21 cellular contexts compared by ENCODE assay signal in genomic region chr1:226761322-226761721, GRCh38. TPM values are rescaled to one million over a fixed set of nuclear protein-coding genes. Genes with fewer than 3 reads are reported as not detected.
DNase-seq lines count a peak whose midpoint lies in the region; ATAC-seq and TF ChIP-seq lines count a peak whose summit lies in the region.
"Had no signal": no experiment of that assay in that cellular context is flagged by ENCODE, and none has a peak within 500 bp of the region (broad histone marks: within the 10 kb centered on the region; RNA-seq: fewer than 3 reads in every experiment).

No MANE protein-coding gene starts in this region.

- no peak overlapping the region for H3K27ac Mint-ChIP-seq in activated T-cell treated with anti-CD3 and anti-CD28 coated beads, Interleukin-2, amount 50 U/mL, for 24 hours
- no peak overlapping the region for H3K27ac Mint-ChIP-seq in activated T-helper 17 cell treated with anti-CD3 and anti-CD28 coated beads, Interleukin-2, amount 50 U/mL, for 72 hours
- H3K27ac Mint-ChIP-seq: CD4-positive, alpha-beta memory T cell; HFFc6 had no signal

- H3K4me1 Mint-ChIP-seq in activated T-cell treated with anti-CD3 and anti-CD28 coated beads, Interleukin-2, amount 50 U/mL, for 4 hours (ENCODE audit: low read depth): peaks cover 25% of the 10 kb centered on the region
- peaks cover 32% of the 10 kb centered on the region for H3K4me1 Mint-ChIP-seq in activated T-cell treated with anti-CD3 and anti-CD28 coated beads, Interleukin-2, amount 50 U/mL, for 24 hours (ENCODE audit: low read depth)
- H3K4me1 Mint-ChIP-seq in activated T-helper 17 cell treated with anti-CD3 and anti-CD28 coated beads, Interleukin-2, amount 50 U/mL, for 72 hours: peaks cover 15% of the 10 kb centered on the region

- H3K27me3 Mint-ChIP-seq in activated T-cell treated with anti-CD3 and anti-CD28 coated beads, Interleukin-2, amount 50 U/mL, for 4 hours (ENCODE audit: low read depth): peaks cover 4% of the 10 kb centered on the region
- no peaks in the 10 kb centered on the region for H3K27me3 Mint-ChIP-seq in activated T-cell treated with anti-CD3 and anti-CD28 coated beads, Interleukin-2, amount 50 U/mL, for 24 hours
- peaks cover 3% of the 10 kb centered on the region for H3K27me3 Mint-ChIP-seq in activated T-helper 17 cell treated with anti-CD3 and anti-CD28 coated beads, Interleukin-2, amount 50 U/mL, for 72 hours

- H3K27me3 ChIP-seq in foreskin keratinocyte: no peaks in the 10 kb centered on the region
- H3K27me3 ChIP-seq: BLaER1 had no signal

- peak; percentile 27 to 30 for ATAC-seq in activated T-cell treated with anti-CD3 and anti-CD28 coated beads, Interleukin-2, amount 50 U/mL, for 4 hours
- peak; percentile 70 for ATAC-seq in activated T-helper 17 cell treated with anti-CD3 and anti-CD28 coated beads, Interleukin-2, amount 50 U/mL, for 72 hours (replicated peaks)
- peak; percentile 41 for ATAC-seq in foreskin keratinocyte
- no peak for ATAC-seq in HG02981 (IDR thresholded peaks at IDR 0.05; ENCODE audit: unreplicated experiment)
- ATAC-seq in HG02623 (IDR thresholded peaks at IDR 0.05; ENCODE audit: unreplicated experiment): no peak
- ATAC-seq: GM12878, Panc1, Right ventricle myocardium inferior had no signal

- H3K9me3 Mint-ChIP-seq in activated T-cell treated with anti-CD3 and anti-CD28 coated beads, Interleukin-2, amount 50 U/mL, for 4 hours: no peaks in the 10 kb centered on the region
- peaks cover 2% of the 10 kb centered on the region for H3K9me3 Mint-ChIP-seq in activated T-cell treated with anti-CD3 and anti-CD28 coated beads, Interleukin-2, amount 50 U/mL, for 24 hours
- H3K9me3 Mint-ChIP-seq in activated T-helper 17 cell treated with anti-CD3 and anti-CD28 coated beads, Interleukin-2, amount 50 U/mL, for 72 hours: no peaks in the 10 kb centered on the region
- H3K9me3 Mint-ChIP-seq: HFFc6 had no signal

- no peaks in the 10 kb centered on the region for H3K36me3 Mint-ChIP-seq in activated T-cell treated with anti-CD3 and anti-CD28 coated beads, Interleukin-2, amount 50 U/mL, for 4 hours (ENCODE audit: insufficient read depth)
- no peaks in the 10 kb centered on the region for H3K36me3 Mint-ChIP-seq in activated T-cell treated with anti-CD3 and anti-CD28 coated beads, Interleukin-2, amount 50 U/mL, for 24 hours (ENCODE audit: low read depth)
- no peaks in the 10 kb centered on the region for H3K36me3 Mint-ChIP-seq in activated T-helper 17 cell treated with anti-CD3 and anti-CD28 coated beads, Interleukin-2, amount 50 U/mL, for 72 hours (ENCODE audit: low read depth)
- H3K36me3 Mint-ChIP-seq: CD4-positive, alpha-beta memory T cell had no signal

- no peak overlapping the region for H3K27ac ChIP-seq in foreskin keratinocyte
- H3K27ac ChIP-seq: BLaER1, HL-60 had no signal

- H3K4me3 Mint-ChIP-seq in activated T-cell treated with anti-CD3 and anti-CD28 coated beads, Interleukin-2, amount 50 U/mL, for 4 hours: no peak overlapping the region
- H3K4me3 Mint-ChIP-seq in activated T-cell treated with anti-CD3 and anti-CD28 coated beads, Interleukin-2, amount 50 U/mL, for 24 hours: no peak overlapping the region
- H3K4me3 Mint-ChIP-seq in activated T-helper 17 cell treated with anti-CD3 and anti-CD28 coated beads, Interleukin-2, amount 50 U/mL, for 72 hours: no peak overlapping the region
- H3K4me3 Mint-ChIP-seq: CD4-positive, alpha-beta memory T cell; HFFc6 had no signal

- TF ChIP-seq CTCF in foreskin keratinocyte (conservative IDR thresholded peaks at IDR 0.05): no peak

- peaks cover 16% of the 10 kb centered on the region for H3K4me1 ChIP-seq in foreskin keratinocyte

- no peak for DNase-seq in activated T-cell treated with anti-CD3 and anti-CD28 coated beads, Interleukin-2, amount 50 U/mL, for 4 hours
- no peak for DNase-seq in activated T-cell treated with anti-CD3 and anti-CD28 coated beads, Interleukin-2, amount 50 U/mL, for 24 hours
- peak; percentile 21 to 53 for DNase-seq in foreskin keratinocyte
- no peak for DNase-seq in NCI-H446 treated with DMSO at 0.1 percent for 48 hours (lab: John Stamatoyannopoulos, UW)
- DNase-seq: CD4-positive, alpha-beta memory T cell; DMS153; HFFc6; MM.1S; NCI-H1092; NCI-H1436 treated with DMSO at 0.1 percent for 48 hours; NCI-H2029; NCI-H345; NCI-H526 had no signal

RNA-seq across cellular contexts. Expression of gene ITPKB, which starts 22.2 kb away (rescaled TPM):
- total RNA-seq in activated T-cell treated with anti-CD3 and anti-CD28 coated beads, Interleukin-2, amount 50 U/mL, for 4 hours: 10 to 100 TPM; 26.2 to 28.3 (median 27.7) TPM
- total RNA-seq in activated T-helper 17 cell treated with anti-CD3 and anti-CD28 coated beads, Interleukin-2, amount 50 U/mL, for 72 hours: 10 to 100 TPM; 30.1 to 39.2 TPM
- 11.7 and 11.9 TPM in 2 replicates for total RNA-seq in foreskin keratinocyte
- polyA plus RNA-seq in foreskin keratinocyte: 3.5 and 3.9 TPM in 2 replicates

Comparison
In these comparisons a context has a peak if more than half of its experiments do, and no peak if none do; other contexts are left out.
1. ATAC-seq: peak in activated T-cell treated with anti-CD3 and anti-CD28 coated beads, Interleukin-2, amount 50 U/mL, for 4 hours (2 of 2), activated T-helper 17 cell treated with anti-CD3 and anti-CD28 coated beads, Interleukin-2, amount 50 U/mL, for 72 hours (single experiment) and foreskin keratinocyte (single experiment); none in HG02981 (single experiment) and HG02623 (single experiment).
2. DNase-seq: peak in foreskin keratinocyte (2 of 2); none in activated T-cell treated with anti-CD3 and anti-CD28 coated beads, Interleukin-2, amount 50 U/mL, for 4 hours (single experiment), activated T-cell treated with anti-CD3 and anti-CD28 coated beads, Interleukin-2, amount 50 U/mL, for 24 hours (single experiment) and NCI-H446 treated with DMSO at 0.1 percent for 48 hours (single experiment).